In genomic region chr16:29182501-29182900, GRCh38 we compare ENCODE assay signal across 13 cellular contexts.
"Had no signal": no experiment of that assay in that cellular context is flagged by ENCODE, and none has a peak within 500 bp of the region (broad histone marks: within the 10 kb centered on the region; RNA-seq: fewer than 3 reads in every experiment).

No MANE protein-coding gene starts in this region.

- H3K9me3 ChIP-seq: tibial nerve, uterus had no signal

- H3K4me3 ChIP-seq: tibial nerve, uterus had no signal

- H3K27ac ChIP-seq: brain microvascular endothelial cell, tibial nerve had no signal

- DNase-seq: activated CD4-positive, alpha-beta T cell treated with anti-CD3 and anti-CD28 coated beads, Interleukin-2, amount 10 ng/mL, durations not matched to agents 24 days and 14 days; activated naive CD4-positive, alpha-beta T cell treated with anti-CD3 and anti-CD28 coated beads, Interleukin-2, amount 10 ng/mL, durations not matched to agents 7 days and 5 days; activated T-cell treated with anti-CD3 and anti-CD28 coated beads, Interleukin-2, amount 50 U/mL, for 24 hours; anterior cingulate cortex; brain microvascular endothelial cell; cortex of kidney; effector CD4-positive, alpha-beta T cell; mammary epithelial cell; stimulated activated naive CD4-positive, alpha-beta T cell treated with Interleukin-2 at 50 U/mL for 16 hours had no signal

- ATAC-seq: activated CD8-positive, alpha-beta T cell treated with anti-CD3 and anti-CD28 coated beads for 36 hours; activated naive CD8-positive, alpha-beta T cell treated with anti-CD3 and anti-CD28 coated beads, Interleukin-2, amount 50 U/mL, for 24 hours had no signal

- H3K27me3 ChIP-seq: brain microvascular endothelial cell, tibial nerve, uterus had no signal

- H3K36me3 ChIP-seq: brain microvascular endothelial cell, tibial nerve, uterus had no signal
